26 cellular contexts compared by ENCODE assay signal in the genomic region with DNA sequence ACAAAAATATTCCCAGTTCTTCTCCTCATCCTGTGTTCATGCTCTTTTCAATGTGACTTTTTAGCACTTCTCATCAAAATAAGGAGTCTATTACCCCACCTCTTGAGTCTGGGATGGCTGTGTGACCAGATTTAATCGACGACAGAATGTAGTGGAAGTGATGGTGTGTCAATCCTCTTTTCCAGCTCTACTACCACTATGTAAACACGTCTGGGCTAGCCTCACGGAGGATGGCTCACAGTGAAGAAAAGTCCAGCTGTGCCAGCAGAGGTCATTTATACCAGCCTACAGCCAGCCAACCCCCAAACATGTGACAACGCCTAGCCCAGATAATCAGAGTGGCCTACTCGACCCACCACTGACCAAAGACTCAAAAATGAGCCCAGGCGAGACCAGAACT. TPM values are rescaled to one million over a fixed set of nuclear protein-coding genes. Genes with fewer than 3 reads are reported as not detected.
DNase-seq lines count a peak whose midpoint lies in the region; TF ChIP-seq lines count a peak whose summit lies in the region.
"Had no signal": no experiment of that assay in that cellular context is flagged by ENCODE, and none has a peak within 500 bp of the region (broad histone marks: within the 10 kb centered on the region; RNA-seq: fewer than 3 reads in every experiment).

No MANE protein-coding gene starts in this region.

- BruUV-seq in MCF 10A (replicated peaks; lab: Mats Ljungman, UMichigan) (no TSS peak), mammary epithelial cell (replicated peaks; lab: Mats Ljungman, UMichigan) (no TSS peak)

- H3K79me1 ChIP-seq in neuronal stem cell (ENCODE audit: low read depth, low read length): no peaks in the 10 kb centered on the region

- H3K9me3 ChIP-seq in breast epithelium: no peaks in the 10 kb centered on the region
- H3K9me3 ChIP-seq in mammary epithelial cell (replicated peaks; ENCODE audit: insufficient read depth, low read length): peaks cover 5% of the 10 kb centered on the region
- H3K9me3 ChIP-seq in neuronal stem cell (replicated peaks in 1 of 2; ENCODE audit: control insufficient read depth in 2 of 2, insufficient read depth in 1 of 2, low read depth in 1 of 2, low read length in 2 of 2): peaks cover 0 to 6% of the 10 kb centered on the region in 2 donors

- TF ChIP-seq POLR2A in breast epithelium (IDR thresholded peaks at IDR 0.05): no peak

- POLR2A ChIA-PET in MCF 10A (lab: Yijun Ruan, JAX): interaction anchor here (0.6 to 1.0 kb wide), 2 partner anchors 9 to 161 kb away, joined by 4 to 5 read pairs; no protein-coding TSS in a partner anchor

- H2BK120ac ChIP-seq in neuronal stem cell (ENCODE audit: low read depth, low read length): no peak overlapping the region

- no peak overlapping the region for H3K27ac Mint-ChIP-seq in MCF 10A (ENCODE audit: low read depth, unreplicated experiment)
- H3K27ac Mint-ChIP-seq: CD4-positive, CD25-positive, alpha-beta regulatory T cell; IgD-negative memory B cell had no signal

- intact Hi-C loops in MCF 10A (cut with micrococcal nuclease) (no loop called here), breast epithelium (cut with DNase I; ENCODE audit: low total_unique reads) (no loop called here), mammary epithelial cell (cut with micrococcal nuclease) (no loop called here)

- H3K36me3 Mint-ChIP-seq in MCF 10A (ENCODE audit: insufficient read depth, unreplicated experiment): no peaks in the 10 kb centered on the region

- H4K8ac ChIP-seq in neuronal stem cell (ENCODE audit: low read depth, low read length): no peak overlapping the region

- TF ChIP-seq CTCF in MCF 10A (IDR thresholded peaks at IDR 0.05; ENCODE audit: unreplicated experiment) (no peak), breast epithelium (IDR thresholded peaks at IDR 0.05) (no peak), mammary epithelial cell (conservative IDR thresholded peaks at IDR 0.05 in 1 of 2, IDR thresholded peaks at IDR 0.05 in 1 of 2; ENCODE audit: extremely low read depth in 1 of 2, insufficient read depth in 1 of 2, low read depth in 1 of 2, low read length in 2 of 2) (no peak)

- H3K27ac ChIP-seq in breast epithelium (no peak overlapping the region), mammary epithelial cell (ENCODE audit: insufficient read depth, low read depth, low read length) (no peak overlapping the region), neuronal stem cell (replicated peaks; ENCODE audit: low read length) (no peak overlapping the region)
- H3K27ac ChIP-seq: KMS-11 had no signal

- no peak overlapping the region for H3K4me2 ChIP-seq in mammary epithelial cell (ENCODE audit: insufficient read depth, low read depth, low read length)
- no peak overlapping the region for H3K4me2 ChIP-seq in neuronal stem cell (ENCODE audit: insufficient read depth, low read length, poor library complexity, severe bottlenecking)
- H3K4me2 ChIP-seq: KMS-11 had no signal

- H3K4me3 ChIP-seq in breast epithelium (no peak overlapping the region), mammary epithelial cell (replicated peaks in 1 of 3; ENCODE audit: insufficient read depth in 1 of 3, low read depth in 2 of 3, low read length in 3 of 3) (no peak overlapping the region), neuronal stem cell (ENCODE audit: low read length in 2 of 2) (no peak overlapping the region)

- H3K9me3 Mint-ChIP-seq in MCF 10A (ENCODE audit: unreplicated experiment): peaks cover 12% of the 10 kb centered on the region

- H3K79me2 ChIP-seq in mammary epithelial cell (ENCODE audit: insufficient read depth, low read length): no peaks in the 10 kb centered on the region

- 72% methylated on average over 7 of the region's 7 CpGs for WGBS in mammary epithelial cell (ENCODE audit: low coverage, missing lambda C conversion rate)
- WGBS in neuronal stem cell (ENCODE audit: extremely low coverage in 2 of 2, insufficient read length in 2 of 2, insufficient replicate concordance in 1 of 2), 2 donors: no CpG with 5 or more reads among the region's 7 CpGs

- H3K36me3 ChIP-seq in breast epithelium (no peaks in the 10 kb centered on the region), mammary epithelial cell (ENCODE audit: insufficient read depth, low read length) (no peaks in the 10 kb centered on the region), neuronal stem cell (replicated peaks in 1 of 2; ENCODE audit: control insufficient read depth in 2 of 2, insufficient read depth in 2 of 2, low read length in 2 of 2) (no peaks in the 10 kb centered on the region)

- no peak overlapping the region for H4K91ac ChIP-seq in neuronal stem cell (ENCODE audit: low read depth, low read length, poor library complexity)

- H3K4me1 ChIP-seq in breast epithelium: no peaks in the 10 kb centered on the region
- H3K4me1 ChIP-seq in mammary epithelial cell (ENCODE audit: insufficient read depth, low read length): peaks cover 26% of the 10 kb centered on the region
- H3K4me1 ChIP-seq in neuronal stem cell (ENCODE audit: control insufficient read depth in 2 of 2, insufficient read depth in 1 of 2, low read depth in 1 of 2, low read length in 2 of 2): no peaks in the 10 kb centered on the region

- H3K4me1 Mint-ChIP-seq in MCF 10A (ENCODE audit: insufficient read depth, unreplicated experiment): peaks cover 22% of the 10 kb centered on the region

- H2BK12ac ChIP-seq in neuronal stem cell (ENCODE audit: low read length): no peak overlapping the region

- H3K4ac ChIP-seq in neuronal stem cell (ENCODE audit: low read length): no peak overlapping the region

- H3K18ac ChIP-seq in neuronal stem cell (ENCODE audit: low read length): no peak overlapping the region

- H4K20me1 ChIP-seq in mammary epithelial cell (ENCODE audit: insufficient read depth, low read length): no peaks in the 10 kb centered on the region

- CTCF ChIA-PET in MCF 10A (lab: Yijun Ruan, JAX) (interaction anchor here (0.6 to 0.9 kb wide), 2 partner anchors 52 to 63 kb away, joined by 3 read pairs; no protein-coding TSS in a partner anchor), mammary epithelial cell (lab: Charles Lee; ENCODE audit: low non-redundant PET) (no interaction called here)

- no peak overlapping the region for H3K23ac ChIP-seq in neuronal stem cell (ENCODE audit: low read depth, low read length, poor library complexity)

- H2AK5ac ChIP-seq in neuronal stem cell (ENCODE audit: low read depth, low read length): no peak overlapping the region

- H2BK15ac ChIP-seq in neuronal stem cell (ENCODE audit: low read length): no peak overlapping the region

- H3K27me3 ChIP-seq in breast epithelium (no peaks in the 10 kb centered on the region), mammary epithelial cell (ENCODE audit: insufficient read depth, low read length) (no peaks in the 10 kb centered on the region), neuronal stem cell (ENCODE audit: control insufficient read depth in 3 of 3, insufficient read depth in 3 of 3, low read depth in 1 of 3, low read length in 3 of 3) (no peaks in the 10 kb centered on the region)

- H3K4me3 Mint-ChIP-seq in MCF 10A (ENCODE audit: unreplicated experiment): no peak overlapping the region
- H3K4me3 Mint-ChIP-seq: CD4-positive, CD25-positive, alpha-beta regulatory T cell; IgD-negative memory B cell had no signal

- H3K9ac ChIP-seq in mammary epithelial cell (ENCODE audit: insufficient read depth, low read length): no peak overlapping the region
- no peak overlapping the region for H3K9ac ChIP-seq in neuronal stem cell (ENCODE audit: low read depth, low read length, poor library complexity)
- H3K9ac ChIP-seq: KMS-11 had no signal

- in situ Hi-C loops in mammary epithelial cell (cut with MboI; ENCODE audit: low sequenced_read_pairs in 2 of 2): no loop called here

- dilution Hi-C loops in mammary epithelial cell (cut with HindIII; ENCODE audit: low sequenced_read_pairs): no loop called here

- H2AFZ ChIP-seq in mammary epithelial cell (ENCODE audit: low read depth, low read length) (peak overlapping the region; percentile 38), neuronal stem cell (ENCODE audit: low read length) (peak overlapping the region; percentile 56)

- H2BK5ac ChIP-seq in neuronal stem cell (ENCODE audit: low read length): no peak overlapping the region

- H3K14ac ChIP-seq in neuronal stem cell (ENCODE audit: low read length): no peak overlapping the region

- H3K27me3 Mint-ChIP-seq in MCF 10A (ENCODE audit: insufficient read depth, unreplicated experiment): no peaks in the 10 kb centered on the region

- DNase-seq in MCF 10A (ENCODE audit: unreplicated experiment): peak; percentile 6
- no peak for DNase-seq in breast epithelium (ENCODE audit: low spot score in 2 of 2)
- peak; percentile 12 for DNase-seq in mammary epithelial cell
- no peak for DNase-seq in neuronal stem cell (ENCODE audit: low spot score)
- no peak for DNase-seq in NCI-H2029 (lab: John Stamatoyannopoulos, UW)
- DNase-seq in SW480 (ENCODE audit: low spot score): no peak
- no peak for DNase-seq in kidney tubule cell (ENCODE audit: low spot score)
- DNase-seq: CD4-positive, CD25-positive, alpha-beta regulatory T cell; DMS153; GOT3; NCI-H1092; NCI-H1417 treated with DMSO at 0.1 percent for 48 hours; NCI-H187; NCI-H2171 treated with DMSO at 0.1 percent for 48 hours; NCI-H345; NCI-H510A treated with DMSO at 0.1 percent for 48 hours; NCI-H748 treated with DMSO at 0.1 percent for 48 hours; Right ventricle myocardium superior; RPMI8226 had no signal

RNA-seq across cellular contexts. Expression of a gene that starts 37.3 kb away (rescaled TPM):
- total RNA-seq in MCF 10A (2022) (not detected in 2 replicates), breast epithelium (not detected), mammary epithelial cell (not detected)
- not detected for polyA plus RNA-seq in mammary epithelial cell
- not detected for polyA minus RNA-seq in mammary epithelial cell
- polyA plus RNA-seq in neuronal stem cell (2013, experiment 1 of 2): not detected
- not detected for polyA plus RNA-seq in neuronal stem cell (2013, experiment 2 of 2)
- total RNA-seq: A172; CD4-positive, CD25-positive, alpha-beta regulatory T cell; Daoy; G401; Right ventricle myocardium superior; SK-MEL-5 had no signal
- polyA plus RNA-seq: BJ; CD4-positive, CD25-positive, alpha-beta regulatory T cell; IgD-negative memory B cell had no signal

RNA-seq across cellular contexts. Expression of a gene that starts 55.8 kb away (rescaled TPM):
- 7.1 and 10.8 TPM in 2 replicates for total RNA-seq in MCF 10A (2022)
- total RNA-seq in breast epithelium: 1 to 10 TPM; 2.1 to 5.4 (median 2.9) TPM
- 10 to 100 TPM in 1 of 2 donors, 1 to 10 TPM in 1; 3.0 to 23.4 TPM for total RNA-seq in mammary epithelial cell
- 15.4 TPM for polyA plus RNA-seq in mammary epithelial cell
- 5.2 TPM for polyA minus RNA-seq in mammary epithelial cell
- polyA plus RNA-seq in neuronal stem cell (2013, experiment 1 of 2): 76.0 TPM
- 75.1 TPM for polyA plus RNA-seq in neuronal stem cell (2013, experiment 2 of 2)

Comparison
In these comparisons a context has a peak if more than half of its experiments do, and no peak if none do; other contexts are left out.
1. DNase-seq: peak in MCF 10A (single experiment) and mammary epithelial cell (single experiment); none in breast epithelium (0 of 2), neuronal stem cell (single experiment), NCI-H2029 (single experiment), SW480 (single experiment) and kidney tubule cell (single experiment).